In the genomic region with DNA sequence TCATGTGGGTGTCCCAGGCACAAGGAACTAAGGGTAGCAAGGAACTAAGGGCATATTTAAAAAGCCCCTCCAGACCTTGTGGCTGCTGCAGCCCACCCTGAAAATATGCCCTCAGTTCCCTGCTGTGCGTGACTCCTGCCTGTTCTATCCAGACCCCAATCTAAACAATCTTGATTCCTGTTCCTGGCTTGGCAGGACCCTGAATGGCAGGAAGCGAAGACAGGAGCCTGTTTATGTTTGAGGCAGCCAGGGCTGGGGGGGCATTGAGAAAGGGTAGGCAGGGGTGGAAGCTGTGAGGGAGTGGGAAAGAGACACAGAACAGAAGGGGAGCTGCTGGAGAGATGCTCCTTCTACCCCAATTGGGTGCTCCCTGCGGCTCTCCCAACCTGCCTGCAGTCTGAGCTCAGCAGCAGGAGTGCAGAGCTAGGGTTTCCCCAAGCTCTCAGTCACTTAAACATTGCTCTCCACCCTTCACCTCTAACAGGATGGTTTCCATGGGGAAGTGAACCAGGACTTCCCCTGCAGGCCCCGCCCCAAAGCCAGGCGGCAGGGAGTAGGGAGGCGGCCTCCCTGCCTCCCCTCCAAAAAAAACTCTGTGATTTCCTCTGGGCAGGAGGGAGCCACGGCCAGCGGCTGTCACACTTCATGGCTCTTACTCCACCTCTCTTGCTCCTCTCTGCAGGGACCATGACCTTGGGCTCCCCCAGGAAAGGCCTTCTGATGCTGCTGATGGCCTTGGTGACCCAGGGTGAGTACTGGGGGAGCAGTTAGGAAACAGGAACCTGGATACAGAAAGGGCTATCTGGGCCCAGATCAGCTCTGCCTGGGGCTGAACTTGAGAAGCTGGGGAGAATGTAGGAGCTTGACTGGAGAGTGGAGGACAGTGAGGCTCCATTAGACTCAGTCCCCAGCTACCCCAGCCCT, we compare ENCODE assay signal across 1 cellular context.
TF ChIP-seq lines count a peak whose summit lies in the region.

No MANE protein-coding gene starts in this region.

TF ChIP-seq in K562, 482 proteins besides CTCF, POLR2A, EP300 and RAD21 (continued from another document):
- TF ChIP-seq GATA2 (CRISPR knock-in tag; IDR thresholded peaks at IDR 0.05) (peak; percentile 69), VEZF1 (CRISPR knock-in tag; IDR thresholded peaks at IDR 0.05) (0 out of 2 replicates have a peak, but pooled peaks have one; percentile 24), TCF7L2 (IDR thresholded peaks at IDR 0.05; ENCODE audit: low read depth, low read length) (no peak), POLR3A (IDR thresholded peaks at IDR 0.05; ENCODE audit: borderline replicate concordance, extremely low read depth, insufficient read depth, insufficient read length) (no peak), MTA2 (IDR thresholded peaks at IDR 0.05; ENCODE audit: low read depth) (no peak), ZFP1 (CRISPR knock-in tag; IDR thresholded peaks at IDR 0.05) (no peak), ATF7 (IDR thresholded peaks at IDR 0.05) (peak; percentile 27; the same call in 1 of the 2 replicates), GABPA (tag; conservative IDR thresholded peaks at IDR 0.05; ENCODE audit: low read depth) (peak; percentile 46), HDAC8 (tag; IDR thresholded peaks at IDR 0.05) (no peak), NCOA4 (IDR thresholded peaks at IDR 0.05; ENCODE audit: partially characterized antibody) (no peak), ZNF217 (CRISPR knock-in tag; IDR thresholded peaks at IDR 0.05) (no peak), CTBP1 (IDR thresholded peaks at IDR 0.05; ENCODE audit: borderline replicate concordance) (peak; percentile 89), RB1 (IDR thresholded peaks at IDR 0.05; ENCODE audit: low read depth) (peak; percentile 21; the same call in 1 of the 2 replicates), SMAD3 (CRISPR knock-in tag; conservative IDR thresholded peaks at IDR 0.05) (no peak), SAFB2 (IDR thresholded peaks at IDR 0.05; ENCODE audit: borderline replicate concordance, low read depth, low read length, severe bottlenecking) (no peak), RREB1 (CRISPR knock-in tag; IDR thresholded peaks at IDR 0.05) (peak; percentile 28; the same call in 1 of the 2 replicates), MTA3 (IDR thresholded peaks at IDR 0.05; ENCODE audit: borderline replicate concordance) (peak; percentile 33; the same call in 1 of the 2 replicates), ELF4 (CRISPR knock-in tag; IDR thresholded peaks at IDR 0.05) (no peak)
- TF ChIP-seq, protein P1, sequence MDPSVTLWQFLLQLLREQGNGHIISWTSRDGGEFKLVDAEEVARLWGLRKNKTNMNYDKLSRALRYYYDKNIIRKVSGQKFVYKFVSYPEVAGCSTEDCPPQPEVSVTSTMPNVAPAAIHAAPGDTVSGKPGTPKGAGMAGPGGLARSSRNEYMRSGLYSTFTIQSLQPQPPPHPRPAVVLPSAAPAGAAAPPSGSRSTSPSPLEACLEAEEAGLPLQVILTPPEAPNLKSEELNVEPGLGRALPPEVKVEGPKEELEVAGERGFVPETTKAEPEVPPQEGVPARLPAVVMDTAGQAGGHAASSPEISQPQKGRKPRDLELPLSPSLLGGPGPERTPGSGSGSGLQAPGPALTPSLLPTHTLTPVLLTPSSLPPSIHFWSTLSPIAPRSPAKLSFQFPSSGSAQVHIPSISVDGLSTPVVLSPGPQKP (CRISPR knock-in tag; IDR thresholded peaks at IDR 0.05), result no peak
- TF ChIP-seq, protein P2, sequence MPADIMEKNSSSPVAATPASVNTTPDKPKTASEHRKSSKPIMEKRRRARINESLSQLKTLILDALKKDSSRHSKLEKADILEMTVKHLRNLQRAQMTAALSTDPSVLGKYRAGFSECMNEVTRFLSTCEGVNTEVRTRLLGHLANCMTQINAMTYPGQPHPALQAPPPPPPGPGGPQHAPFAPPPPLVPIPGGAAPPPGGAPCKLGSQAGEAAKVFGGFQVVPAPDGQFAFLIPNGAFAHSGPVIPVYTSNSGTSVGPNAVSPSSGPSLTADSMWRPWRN (IDR thresholded peaks at IDR 0.05; ENCODE audit: low read depth), result no peak
